ENCODE assay signal across 31 cellular contexts in the genomic region with DNA sequence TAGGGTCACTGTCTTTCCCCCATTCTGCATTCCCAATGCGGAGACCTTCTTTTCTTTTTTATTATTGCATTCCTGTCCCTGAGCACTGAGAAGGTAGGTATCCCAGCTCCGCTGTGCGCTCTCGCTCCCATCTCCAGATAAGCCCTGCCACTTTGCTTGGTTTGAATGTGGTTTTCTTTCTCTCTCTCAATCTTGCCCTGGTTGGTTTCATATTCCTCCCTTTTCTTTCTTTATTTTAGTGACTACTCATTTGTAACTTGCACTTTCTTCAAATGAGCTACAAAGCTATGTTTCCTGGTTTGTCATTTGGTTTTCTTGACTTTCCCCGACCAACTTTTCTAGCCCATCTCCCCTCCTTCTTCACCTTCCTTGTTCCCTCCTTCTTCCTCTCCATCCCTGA. TPM values are rescaled to one million over a fixed set of nuclear protein-coding genes. Genes with fewer than 3 reads are reported as not detected.
DNase-seq lines count a peak whose midpoint lies in the region; ATAC-seq, FAIRE-seq and TF ChIP-seq lines count a peak whose summit lies in the region.
"Had no signal": no experiment of that assay in that cellular context is flagged by ENCODE, and none has a peak within 500 bp of the region (broad histone marks: within the 10 kb centered on the region; RNA-seq: fewer than 3 reads in every experiment).

No MANE protein-coding gene starts in this region.

- H3K4me3 ChIP-seq in Loucy (ENCODE audit: low read length, poor library complexity, severe bottlenecking) (no peak overlapping the region), H1 (ENCODE audit: extremely low read depth in 1 of 4, insufficient read depth in 2 of 4, low read depth in 3 of 4, low read length in 4 of 4) (peak overlapping the region in 1 of 4 experiments; percentile 33; a peak in 1 of 8 replicates)
- H3K4me3 ChIP-seq: gastrocnemius medialis, HAP-1, left lung, psoas muscle, sigmoid colon, uterus had no signal

- H3K18ac ChIP-seq in H1 (ENCODE audit: extremely low read depth, low read length), result no peak overlapping the region

- H3K23me2 ChIP-seq in H1 (ENCODE audit: low read depth, low read length), result peaks cover 2% of the 10 kb centered on the region; the same call in 1 of the 2 replicates

- H3K9me3 Mint-ChIP-seq in activated naive CD8-positive, alpha-beta T cell treated with anti-CD3 and anti-CD28 coated beads for 36 hours, result no peaks in the 10 kb centered on the region
- no peaks in the 10 kb centered on the region for H3K9me3 Mint-ChIP-seq in activated naive CD8-positive, alpha-beta T cell treated with anti-CD3 and anti-CD28 coated beads, Interleukin-2, amount 50 U/mL, for 24 hours
- H3K9me3 Mint-ChIP-seq in stimulated activated effector memory CD8-positive, alpha-beta T cell treated with anti-CD3 and anti-CD28 coated beads, Interleukin-12 subunit alpha, Interleukin-12 subunit beta, amount 100 ng/mL, for 72 hours, result no peaks in the 10 kb centered on the region
- H3K9me3 Mint-ChIP-seq: CD14-positive monocyte, IgD-negative memory B cell had no signal

- peak overlapping the region; percentile 84 for H2AFZ ChIP-seq in Loucy (ENCODE audit: low read length)
- H2AFZ ChIP-seq in H1 (ENCODE audit: low read length), result no peak overlapping the region

- peak overlapping the region; percentile 83; the same call in 1 of the 2 replicates for H2BK20ac ChIP-seq in H1 (ENCODE audit: low read length)

- H2BK120ac ChIP-seq in H1 (replicated peaks; ENCODE audit: low read depth, low read length), result no peak overlapping the region

- H3K36me3 ChIP-seq in Loucy (ENCODE audit: insufficient read depth, low read length) (no peaks in the 10 kb centered on the region), H1 (ENCODE audit: control insufficient read depth in 2 of 4, insufficient read depth in 4 of 4, low read length in 3 of 4) (no peaks in the 10 kb centered on the region)
- H3K36me3 ChIP-seq: brain microvascular endothelial cell, gastrocnemius medialis, HAP-1, left lung, sigmoid colon, uterus had no signal

- H4K8ac ChIP-seq in H1 (ENCODE audit: extremely low read depth, insufficient read depth, low read length), result no peak overlapping the region

- no peak for TF ChIP-seq POLR2A in H1 (IDR thresholded peaks at IDR 0.05; ENCODE audit: control extremely low read depth in 1 of 2, low read depth in 2 of 2, low read length in 2 of 2)

- H3K4me2 ChIP-seq in Loucy (ENCODE audit: low read depth, low read length, poor library complexity, severe bottlenecking) (peak overlapping the region; percentile 25), H1 (ENCODE audit: insufficient read depth in 1 of 2, low read depth in 2 of 2, low read length in 2 of 2) (peak overlapping the region in 1 of 2 experiments; percentile 56; a peak in 2 of 4 replicates)

- H4K5ac ChIP-seq in H1 (ENCODE audit: insufficient read length, low read depth, low read length), result no peak overlapping the region

- no peaks in the 10 kb centered on the region for H3K79me1 ChIP-seq in H1 (ENCODE audit: low read depth, low read length)

- H4K20me1 ChIP-seq in Loucy (ENCODE audit: insufficient read depth, low read length, poor library complexity, severe bottlenecking) (no peaks in the 10 kb centered on the region), H1 (replicated peaks in 1 of 2; ENCODE audit: control insufficient read depth in 1 of 2, insufficient read depth in 2 of 2, low read length in 2 of 2) (no peaks in the 10 kb centered on the region)

- 68% methylated on average over 5 of the region's 5 CpGs; no CpG with 5 or more reads in 1 of the 2 experiments for WGBS in H1 (ENCODE audit: extremely low coverage in 1 of 2, insufficient coverage in 1 of 2, insufficient read length in 1 of 2, insufficient replicate concordance in 2 of 2, low coverage in 1 of 2, low lambda C conversion rate in 2 of 2, missing lambda C conversion rate in 1 of 2), 2 experiments

- H2AK5ac ChIP-seq in H1 (ENCODE audit: low read depth, low read length), result no peak overlapping the region

- peak overlapping the region; percentile 29; the same call in 1 of the 2 replicates for H2BK12ac ChIP-seq in H1 (ENCODE audit: low read depth, low read length)

- H3K27me3 ChIP-seq in Loucy (ENCODE audit: insufficient read depth, low read length, poor library complexity, severe bottlenecking) (no peaks in the 10 kb centered on the region), H1 (replicated peaks in 1 of 4; ENCODE audit: control insufficient read depth in 3 of 4, extremely low read depth in 1 of 4, insufficient read depth in 3 of 4, low read length in 3 of 4) (peaks cover 0 to 6% (median 0%) of the 10 kb centered on the region in 4 experiments; a peak in 1 of 7 replicates)
- H3K27me3 ChIP-seq: uterus had no signal

- H4K91ac ChIP-seq in H1 (replicated peaks; ENCODE audit: insufficient read length, low read length), result peak overlapping the region; percentile 2

- ATAC-seq in activated naive CD8-positive, alpha-beta T cell treated with anti-CD3 and anti-CD28 coated beads, Interleukin-2, amount 50 U/mL, for 24 hours, result no peak
- peak; percentile 14 for ATAC-seq in stimulated activated effector memory CD8-positive, alpha-beta T cell treated with anti-CD3 and anti-CD28 coated beads, Interleukin-12 subunit alpha, Interleukin-12 subunit beta, amount 100 ng/mL, for 72 hours
- no peak for ATAC-seq in GM19467 (IDR thresholded peaks at IDR 0.05; ENCODE audit: unreplicated experiment)
- ATAC-seq: gastrocnemius medialis, left lung, psoas muscle, T-helper 17 cell had no signal

- H3K36me3 Mint-ChIP-seq in activated naive CD8-positive, alpha-beta T cell treated with anti-CD3 and anti-CD28 coated beads for 36 hours, result no peaks in the 10 kb centered on the region
- H3K36me3 Mint-ChIP-seq in activated naive CD8-positive, alpha-beta T cell treated with anti-CD3 and anti-CD28 coated beads, Interleukin-2, amount 50 U/mL, for 24 hours (ENCODE audit: low read depth), result no peaks in the 10 kb centered on the region
- no peaks in the 10 kb centered on the region for H3K36me3 Mint-ChIP-seq in stimulated activated effector memory CD8-positive, alpha-beta T cell treated with anti-CD3 and anti-CD28 coated beads, Interleukin-12 subunit alpha, Interleukin-12 subunit beta, amount 100 ng/mL, for 72 hours
- H3K36me3 Mint-ChIP-seq: CD14-positive monocyte, IgD-negative memory B cell had no signal

- TF ChIP-seq CTCF in Loucy (conservative IDR thresholded peaks at IDR 0.05; ENCODE audit: low read length) (no peak), H1 (IDR thresholded peaks at IDR 0.05; ENCODE audit: control extremely low read depth in 1 of 3, insufficient read depth in 1 of 3, low read depth in 1 of 3, low read length in 3 of 3) (no peak)

- no peaks in the 10 kb centered on the region for H3K9me3 ChIP-seq in Loucy (ENCODE audit: insufficient read depth, low read depth, low read length)
- no peaks in the 10 kb centered on the region for H3K9me3 ChIP-seq in H1 (ENCODE audit: insufficient read depth in 2 of 2, low read depth in 1 of 2, low read length in 1 of 2)
- H3K9me3 ChIP-seq: gastrocnemius medialis, HAP-1, left lung, psoas muscle, sigmoid colon, uterus had no signal

- POLR2A ChIA-PET in H1 (lab: Charles Lee; ENCODE audit: partially characterized antibody), result interaction anchor here (0.6 to 1.9 kb wide), 5 partner anchors 9 to 226 kb away, joined by 3 to 9 read pairs (median 5); a partner anchor contains a TSS

- peak overlapping the region; percentile 1 for H3K4me3 Mint-ChIP-seq in activated naive CD8-positive, alpha-beta T cell treated with anti-CD3 and anti-CD28 coated beads for 36 hours
- H3K4me3 Mint-ChIP-seq in activated naive CD8-positive, alpha-beta T cell treated with anti-CD3 and anti-CD28 coated beads, Interleukin-2, amount 50 U/mL, for 24 hours, result no peak overlapping the region
- peak overlapping the region; percentile 0 for H3K4me3 Mint-ChIP-seq in stimulated activated effector memory CD8-positive, alpha-beta T cell treated with anti-CD3 and anti-CD28 coated beads, Interleukin-12 subunit alpha, Interleukin-12 subunit beta, amount 100 ng/mL, for 72 hours
- H3K4me3 Mint-ChIP-seq: T-helper 17 cell had no signal

- H3K27ac ChIP-seq in H1 (ENCODE audit: low read depth, low read length), result no peak overlapping the region
- H3K27ac ChIP-seq: brain microvascular endothelial cell, gastrocnemius medialis, left lung, psoas muscle, sigmoid colon, uterus had no signal

- H3K79me2 ChIP-seq in Loucy (ENCODE audit: insufficient read depth, low read length), result no peaks in the 10 kb centered on the region
- H3K79me2 ChIP-seq in H1 (ENCODE audit: control insufficient read depth in 1 of 2, insufficient read depth in 2 of 2, low read length in 2 of 2), result no peaks in the 10 kb centered on the region

- H3K4me1 Mint-ChIP-seq in activated naive CD8-positive, alpha-beta T cell treated with anti-CD3 and anti-CD28 coated beads for 36 hours, result peaks cover 19% of the 10 kb centered on the region
- peaks cover 10% of the 10 kb centered on the region for H3K4me1 Mint-ChIP-seq in activated naive CD8-positive, alpha-beta T cell treated with anti-CD3 and anti-CD28 coated beads, Interleukin-2, amount 50 U/mL, for 24 hours
- peaks cover 15% of the 10 kb centered on the region for H3K4me1 Mint-ChIP-seq in stimulated activated effector memory CD8-positive, alpha-beta T cell treated with anti-CD3 and anti-CD28 coated beads, Interleukin-12 subunit alpha, Interleukin-12 subunit beta, amount 100 ng/mL, for 72 hours

- H2BK5ac ChIP-seq in H1 (ENCODE audit: low read depth, low read length), result 0 out of 2 replicates have a peak overlapping the region, but pooled peaks have one; percentile 56

- no peak overlapping the region for H3K23ac ChIP-seq in H1 (ENCODE audit: insufficient read length)

- peaks cover 35% of the 10 kb centered on the region for H3K27me3 Mint-ChIP-seq in activated naive CD8-positive, alpha-beta T cell treated with anti-CD3 and anti-CD28 coated beads for 36 hours
- peaks cover 39% of the 10 kb centered on the region for H3K27me3 Mint-ChIP-seq in activated naive CD8-positive, alpha-beta T cell treated with anti-CD3 and anti-CD28 coated beads, Interleukin-2, amount 50 U/mL, for 24 hours

- H3F3A ChIP-seq in Loucy (ENCODE audit: low read depth), result no peaks in the 10 kb centered on the region

- H3K4ac ChIP-seq in H1 (replicated peaks; ENCODE audit: insufficient read length, low read depth, low read length), result no peak overlapping the region

- TF ChIP-seq EP300 in H1 (IDR thresholded peaks at IDR 0.05; ENCODE audit: borderline replicate concordance in 1 of 2, low read depth in 2 of 2, low read length in 2 of 2), result no peak

- no peak for DNase-seq in activated naive CD8-positive, alpha-beta T cell treated with anti-CD3 and anti-CD28 coated beads for 36 hours
- no peak for DNase-seq in activated naive CD8-positive, alpha-beta T cell treated with anti-CD3 and anti-CD28 coated beads, Interleukin-2, amount 50 U/mL, for 24 hours
- DNase-seq in H1 (ENCODE audit: low read depth in 1 of 2, low spot score in 2 of 2) (no peak), H4 (ENCODE audit: low spot score) (no peak), A172 (ENCODE audit: low spot score) (no peak)
- no peak for DNase-seq in stimulated activated effector memory CD8-positive, alpha-beta T cell treated with anti-CD3 and anti-CD28 coated beads, Interleukin-12 subunit alpha, Interleukin-12 subunit beta, amount 100 ng/mL, for 72 hours (ENCODE audit: low spot score in 2 of 2)
- DNase-seq: activated CD4-positive, alpha-beta T cell treated with anti-CD3 and anti-CD28 coated beads, Interleukin-2, amount 50 U/mL, for 1 hour; amniotic stem cell; brain microvascular endothelial cell; Calu3; DMS79 treated with DMSO at 0.1 percent for 48 hours; dorsolateral prefrontal cortex; gastrocnemius medialis; hypothalamus; left lung; mesenchymal stem cell; NCI-H1417 treated with DMSO at 0.1 percent for 48 hours; NCI-H446; NCI-H82; nucleus accumbens; psoas muscle; sigmoid colon; stimulated activated CD4-positive, alpha-beta T cell treated with anti-CD3 and anti-CD28 coated beads, Interleukin-4, amount 100 ng/mL, for 4 hours; stimulated activated naive CD4-positive, alpha-beta T cell treated with Interleukin-2 at 50 U/mL for 16 hours; T-helper 17 cell; uterus had no signal

- peak overlapping the region; percentile 72; the same call in 1 of the 2 replicates for H2BK15ac ChIP-seq in H1 (ENCODE audit: low read length)

- no peak overlapping the region for H3K56ac ChIP-seq in H1 (replicated peaks; ENCODE audit: insufficient read length, low read depth, low read length)

- H3K27ac Mint-ChIP-seq in activated naive CD8-positive, alpha-beta T cell treated with anti-CD3 and anti-CD28 coated beads for 36 hours, result peak overlapping the region; percentile 63
- H3K27ac Mint-ChIP-seq in activated naive CD8-positive, alpha-beta T cell treated with anti-CD3 and anti-CD28 coated beads, Interleukin-2, amount 50 U/mL, for 24 hours, result no peak overlapping the region
- no peak overlapping the region for H3K27ac Mint-ChIP-seq in stimulated activated effector memory CD8-positive, alpha-beta T cell treated with anti-CD3 and anti-CD28 coated beads, Interleukin-12 subunit alpha, Interleukin-12 subunit beta, amount 100 ng/mL, for 72 hours
- H3K27ac Mint-ChIP-seq: CD14-positive monocyte, T-helper 17 cell had no signal

- no peak overlapping the region for H3K14ac ChIP-seq in H1 (ENCODE audit: insufficient read length)

- H3K4me1 ChIP-seq in Loucy (ENCODE audit: insufficient read depth, low read length, poor library complexity, severe bottlenecking) (peaks cover 4% of the 10 kb centered on the region), H1 (replicated peaks in 1 of 4; ENCODE audit: control insufficient read depth in 3 of 4, insufficient read depth in 4 of 4, low read length in 3 of 4) (peaks cover 7 to 23% (median 13%) of the 10 kb centered on the region in 4 experiments)
- H3K4me1 ChIP-seq: gastrocnemius medialis, HAP-1, left lung, psoas muscle, sigmoid colon, uterus had no signal

- no peak for FAIRE-seq in H1 (lab: Jason Lieb, UNC)

- CTCF ChIA-PET in H1 (lab: Charles Lee; ENCODE audit: partially characterized antibody), result interaction anchor here (1.1 to 2.0 kb wide), 9 partner anchors 8 to 95 kb away, joined by 3 to 10 read pairs (median 6); no protein-coding TSS in a partner anchor

- H3K9ac ChIP-seq in Loucy (ENCODE audit: low read depth, low read length, poor library complexity, severe bottlenecking) (no peak overlapping the region), H1 (replicated peaks in 1 of 4; ENCODE audit: extremely low read depth in 1 of 4, low read depth in 3 of 4, low read length in 3 of 4) (no peak overlapping the region)

- no peak for TF ChIP-seq RAD21 in H1 (IDR thresholded peaks at IDR 0.05 in 1 of 2, conservative IDR thresholded peaks at IDR 0.05 in 1 of 2; ENCODE audit: low read depth in 2 of 2, low read length in 2 of 2)

- H3K9me2 ChIP-seq in Loucy (replicated peaks; ENCODE audit: low read depth, low read length), result no peaks in the 10 kb centered on the region

RNA-seq across cellular contexts. Expression of a gene that starts 29.0 kb away (rescaled TPM):
- 100 to 1,000 TPM in 1 of 2 experiments, 10 to 100 TPM in 1; 96.7 to 102 TPM for total RNA-seq in activated naive CD8-positive, alpha-beta T cell treated with anti-CD3 and anti-CD28 coated beads for 36 hours
- total RNA-seq in H1 (2021; fragmentation: NEBNext Ultra II Directional; extraction: Animal tissue kit (Norgen Biotek cat#: 25700)), result 165 and 194 TPM in 2 replicates
- 254 and 440 TPM in 2 replicates for polyA plus RNA-seq in H1 (2011; rRNA removed)
- polyA plus RNA-seq in H1 (2011; cell fraction: cytosol; rRNA removed), result 140 TPM
- 158 TPM for polyA plus RNA-seq in H1 (2011; cell fraction: nucleus; rRNA removed)
- 103 to 239 TPM (median 205 TPM) in 4 replicates for polyA plus RNA-seq in H1 (2012, experiment 1 of 2)
- 130 TPM for polyA plus RNA-seq in H1 (2012, experiment 2 of 2)
- 200 TPM for polyA plus RNA-seq in H1 (2013, experiment 1 of 2)
- polyA plus RNA-seq in H1 (2013, experiment 2 of 2), result 202 TPM
- 12.2 and 16.7 TPM in 2 replicates for polyA minus RNA-seq in H1 (2011; rRNA and poly(A)+ RNA removed)
- polyA minus RNA-seq in H1 (2011; cell fraction: cytosol; rRNA and poly(A)+ RNA removed), result 52.6 TPM
- polyA minus RNA-seq in H1 (2011; cell fraction: nucleus; rRNA and poly(A)+ RNA removed), result 46.7 TPM
- 57.6 and 97.6 TPM in 2 replicates for total RNA-seq in H4 (2014; rRNA removed; shearing (Covaris generic))
- total RNA-seq in A172 (2014; rRNA removed; shearing (Covaris generic)), result 235 and 382 TPM in 2 replicates
